ENCODE assay signal across 9 cellular contexts in genomic region chr16:29702307-29702706, GRCh38. TPM values are rescaled to one million over a fixed set of nuclear protein-coding genes. Genes with fewer than 3 reads are reported as not detected.
A peak's percentile ranks its signal among the peaks of the same experiment; 100 is the strongest.
DNase-seq lines count a peak whose midpoint lies in the region; ATAC-seq lines count a peak whose summit lies in the region.
"Had no signal": no experiment of that assay in that cellular context is flagged by ENCODE, and none has a peak within 500 bp of the region (broad histone marks: within the 10 kb centered on the region; RNA-seq: fewer than 3 reads in every experiment).

No MANE protein-coding gene starts in this region.

- H3K9me3 Mint-ChIP-seq in activated naive CD4-positive, alpha-beta T cell treated with anti-CD3 and anti-CD28 coated beads for 36 hours, result no peaks in the 10 kb centered on the region
- no peaks in the 10 kb centered on the region for H3K9me3 Mint-ChIP-seq in stimulated activated naive CD8-positive, alpha-beta T cell treated with anti-CD3 and anti-CD28 coated beads, Interleukin-15, Interleukin-2, amounts not matched to agents 100 ng/mL and 50 ng/mL, for 24 hours

- DNase-seq in activated naive CD4-positive, alpha-beta T cell treated with anti-CD3 and anti-CD28 coated beads for 36 hours, result peak; percentile 33
- DNase-seq in activated naive CD4-positive, alpha-beta T cell treated with anti-CD3 and anti-CD28 coated beads, Interleukin-2, amount 50 U/mL, for 16 hours, result no peak
- peak; percentile 17 for DNase-seq in activated CD4-positive, alpha-beta T cell treated with anti-CD3 and anti-CD28 coated beads, Interleukin-2, amount 50 U/mL, for 1 hour
- no peak for DNase-seq in activated CD8-positive, alpha-beta memory T cell treated with anti-CD3 and anti-CD28 coated beads for 24 hours
- DNase-seq in DMS153 (lab: John Stamatoyannopoulos, UW) (no peak), HK-2 (ENCODE audit: unreplicated experiment) (no peak)
- DNase-seq: GOT3 had no signal

- peak overlapping the region; percentile 83 for H3K27ac Mint-ChIP-seq in activated naive CD4-positive, alpha-beta T cell treated with anti-CD3 and anti-CD28 coated beads for 36 hours
- peak overlapping the region; percentile 84 for H3K27ac Mint-ChIP-seq in stimulated activated naive CD8-positive, alpha-beta T cell treated with anti-CD3 and anti-CD28 coated beads, Interleukin-15, Interleukin-2, amounts not matched to agents 100 ng/mL and 50 ng/mL, for 24 hours

- no peaks in the 10 kb centered on the region for H3K27me3 Mint-ChIP-seq in activated naive CD4-positive, alpha-beta T cell treated with anti-CD3 and anti-CD28 coated beads for 36 hours (ENCODE audit: low read depth)
- no peaks in the 10 kb centered on the region for H3K27me3 Mint-ChIP-seq in stimulated activated naive CD8-positive, alpha-beta T cell treated with anti-CD3 and anti-CD28 coated beads, Interleukin-15, Interleukin-2, amounts not matched to agents 100 ng/mL and 50 ng/mL, for 24 hours

- peak; percentile 29 for ATAC-seq in HG03045 (IDR thresholded peaks at IDR 0.05; ENCODE audit: unreplicated experiment)

- intact Hi-C loops in activated naive CD4-positive, alpha-beta T cell treated with anti-CD3 and anti-CD28 coated beads for 36 hours (cut with micrococcal nuclease), result no loop called here

- no peaks in the 10 kb centered on the region for H3K36me3 Mint-ChIP-seq in activated naive CD4-positive, alpha-beta T cell treated with anti-CD3 and anti-CD28 coated beads for 36 hours (ENCODE audit: low read depth)
- H3K36me3 Mint-ChIP-seq in stimulated activated naive CD8-positive, alpha-beta T cell treated with anti-CD3 and anti-CD28 coated beads, Interleukin-15, Interleukin-2, amounts not matched to agents 100 ng/mL and 50 ng/mL, for 24 hours (ENCODE audit: low read depth), result no peaks in the 10 kb centered on the region

- CTCF ChIA-PET in activated naive CD4-positive, alpha-beta T cell treated with anti-CD3 and anti-CD28 coated beads for 36 hours (lab: Charles Lee), result interaction anchor here (0.6 to 5.5 kb wide), 16 partner anchors 8 to 330 kb away, joined by 3 to 72 read pairs (median 6); partner anchors contain the start of genes INO80E and KIF22

- H3K4me3 Mint-ChIP-seq in activated naive CD4-positive, alpha-beta T cell treated with anti-CD3 and anti-CD28 coated beads for 36 hours, result peak overlapping the region; percentile 52
- peak overlapping the region; percentile 69 for H3K4me3 Mint-ChIP-seq in stimulated activated naive CD8-positive, alpha-beta T cell treated with anti-CD3 and anti-CD28 coated beads, Interleukin-15, Interleukin-2, amounts not matched to agents 100 ng/mL and 50 ng/mL, for 24 hours

- H3K4me1 Mint-ChIP-seq in activated naive CD4-positive, alpha-beta T cell treated with anti-CD3 and anti-CD28 coated beads for 36 hours (ENCODE audit: low read depth), result peaks cover 29% of the 10 kb centered on the region
- peaks cover 28% of the 10 kb centered on the region for H3K4me1 Mint-ChIP-seq in stimulated activated naive CD8-positive, alpha-beta T cell treated with anti-CD3 and anti-CD28 coated beads, Interleukin-15, Interleukin-2, amounts not matched to agents 100 ng/mL and 50 ng/mL, for 24 hours (ENCODE audit: low read depth)

RNA-seq across cellular contexts. Expression of gene QPRT, which starts 23.3 kb away (rescaled TPM):
- total RNA-seq in activated naive CD4-positive, alpha-beta T cell treated with anti-CD3 and anti-CD28 coated beads for 36 hours, result 1 to 10 TPM; 8.3 to 9.2 TPM

RNA-seq across cellular contexts. Expression of gene SPN, which starts 39.3 kb away (rescaled TPM):
- total RNA-seq in activated naive CD4-positive, alpha-beta T cell treated with anti-CD3 and anti-CD28 coated beads for 36 hours, result 10 to 100 TPM; 51.9 to 53.2 TPM

RNA-seq across cellular contexts. Expression of gene C16orf54, which starts 43.5 kb away (rescaled TPM):
- 10 to 100 TPM; 11.4 to 12.1 TPM for total RNA-seq in activated naive CD4-positive, alpha-beta T cell treated with anti-CD3 and anti-CD28 coated beads for 36 hours

Comparison
In these comparisons a context has a peak if more than half of its experiments do, and no peak if none do; other contexts are left out.
1. DNase-seq: peak in activated naive CD4-positive, alpha-beta T cell treated with anti-CD3 and anti-CD28 coated beads for 36 hours (single experiment) and activated CD4-positive, alpha-beta T cell treated with anti-CD3 and anti-CD28 coated beads, Interleukin-2, amount 50 U/mL, for 1 hour (single experiment); none in activated naive CD4-positive, alpha-beta T cell treated with anti-CD3 and anti-CD28 coated beads, Interleukin-2, amount 50 U/mL, for 16 hours (single experiment), activated CD8-positive, alpha-beta memory T cell treated with anti-CD3 and anti-CD28 coated beads for 24 hours (single experiment), DMS153 (single experiment) and HK-2 (single experiment).